In the genomic region with DNA sequence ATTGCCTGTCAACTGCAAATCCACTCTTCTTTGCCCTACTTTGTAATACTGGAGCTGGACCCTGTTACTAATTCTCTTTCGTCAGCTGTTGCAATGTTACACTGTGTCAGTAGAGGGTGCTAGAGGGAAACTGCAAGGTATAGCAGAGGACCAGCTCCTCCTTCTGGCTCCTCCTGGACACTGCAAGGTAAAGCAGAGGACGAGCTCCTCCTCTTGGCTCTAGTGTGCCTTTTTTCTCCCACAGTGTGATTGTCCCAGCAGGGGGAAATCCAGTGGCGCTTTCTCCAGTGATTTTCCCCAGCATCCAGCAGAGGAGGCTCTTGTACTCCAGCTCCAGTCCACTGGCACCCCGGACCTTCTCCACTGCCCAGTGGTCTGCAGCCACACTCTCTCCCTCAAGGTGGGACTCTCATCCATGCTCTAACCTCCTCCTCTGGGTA, we compare ENCODE assay signal across 9 cellular contexts.
DNase-seq lines count a peak whose midpoint lies in the region; ATAC-seq, FAIRE-seq and TF ChIP-seq lines count a peak whose summit lies in the region.
"Had no signal": no experiment of that assay in that cellular context is flagged by ENCODE, and none has a peak within 500 bp of the region (broad histone marks: within the 10 kb centered on the region; RNA-seq: fewer than 3 reads in every experiment).

No MANE protein-coding gene starts in this region.

- no peak overlapping the region for H2AFZ ChIP-seq in hepatocyte

- H3K4me3 ChIP-seq in ascending aorta: no peak overlapping the region
- H3K4me3 ChIP-seq in hepatocyte: no peak overlapping the region
- H3K4me3 ChIP-seq in small intestine (ENCODE audit: low read depth in 1 of 2, low read length in 2 of 2): no peak overlapping the region
- H3K4me3 ChIP-seq: BLaER1 had no signal

- H3K36me3 ChIP-seq in ascending aorta (no peaks in the 10 kb centered on the region), hepatocyte (replicated peaks; ENCODE audit: insufficient read depth, low read depth) (no peaks in the 10 kb centered on the region), small intestine (ENCODE audit: control insufficient read depth in 2 of 2, insufficient read depth in 2 of 2, low read length in 2 of 2) (no peaks in the 10 kb centered on the region)
- H3K36me3 ChIP-seq: BLaER1 had no signal

- H3K9me3 Mint-ChIP-seq in T-helper 2 cell treated with Interferon-gamma antibody and Interleukin-4, amounts not matched to agents 5 μg/mL and 100 μg/mL, for 36 hours: no peaks in the 10 kb centered on the region

- peaks cover 0 to 3% of the 10 kb centered on the region in 2 donors for H3K4me1 ChIP-seq in ascending aorta
- H3K4me1 ChIP-seq in hepatocyte (ENCODE audit: insufficient read depth): no peaks in the 10 kb centered on the region
- no peaks in the 10 kb centered on the region for H3K4me1 ChIP-seq in small intestine (ENCODE audit: control insufficient read depth in 2 of 2, insufficient read depth in 1 of 2, low read depth in 1 of 2, low read length in 1 of 2)

- H3K27ac ChIP-seq in 22Rv1: no peak overlapping the region
- no peak overlapping the region for H3K27ac ChIP-seq in ascending aorta
- no peak overlapping the region for H3K27ac ChIP-seq in hepatocyte
- no peak overlapping the region for H3K27ac ChIP-seq in small intestine (ENCODE audit: low read depth in 1 of 2, low read length in 1 of 2)
- H3K27ac ChIP-seq: BLaER1 had no signal

- 22% methylated on average over 4 of the region's 4 CpGs for WGBS in hepatocyte (ENCODE audit: low lambda C conversion rate, missing lambda C conversion rate)
- WGBS in small intestine, 3 donors: 11 to 20% (median 16%) methylated on average over 4 of the region's 4 CpGs

- H4K20me1 ChIP-seq in hepatocyte (ENCODE audit: insufficient read depth, poor library complexity, severe bottlenecking): no peaks in the 10 kb centered on the region
- H4K20me1 ChIP-seq: BLaER1 had no signal

- peak; percentile 98 for FAIRE-seq in GM18507 (lab: Jason Lieb, UNC)
- no peak for FAIRE-seq in small intestine (lab: Jason Lieb, UNC)

- ATAC-seq in HG02973 (IDR thresholded peaks at IDR 0.05; ENCODE audit: unreplicated experiment): peak; percentile 78

- no peaks in the 10 kb centered on the region for H3K9me2 ChIP-seq in hepatocyte (replicated peaks; ENCODE audit: insufficient read depth)

- H3K27ac Mint-ChIP-seq in T-helper 2 cell treated with Interferon-gamma antibody and Interleukin-4, amounts not matched to agents 5 μg/mL and 100 μg/mL, for 36 hours: no peak overlapping the region

- intact Hi-C loops in ascending aorta (cut with DNase I): loop anchor here (1.0 to 5.0 kb wide), 3 partner anchors 521 to 811 kb away; a partner anchor contains a TSS

- H3K27me3 ChIP-seq in ascending aorta (no peaks in the 10 kb centered on the region), hepatocyte (no peaks in the 10 kb centered on the region), small intestine (ENCODE audit: control insufficient read depth in 2 of 2, insufficient read depth in 2 of 2, low read length in 2 of 2) (no peaks in the 10 kb centered on the region)
- H3K27me3 ChIP-seq: BLaER1 had no signal

- no peaks in the 10 kb centered on the region for H3K36me3 Mint-ChIP-seq in T-helper 2 cell treated with Interferon-gamma antibody and Interleukin-4, amounts not matched to agents 5 μg/mL and 100 μg/mL, for 36 hours (ENCODE audit: low read depth)

- peak; percentile 99 for TF ChIP-seq CTCF in 22Rv1 (IDR thresholded peaks at IDR 0.05)
- TF ChIP-seq CTCF in ascending aorta (IDR thresholded peaks at IDR 0.05): peak; percentile 97 to 99 (median 99)
- peak; percentile 99 for TF ChIP-seq CTCF in hepatocyte (IDR thresholded peaks at IDR 0.05; ENCODE audit: poor library complexity)

- H3K4me2 ChIP-seq in hepatocyte: no peak overlapping the region
- H3K4me2 ChIP-seq: BLaER1 had no signal

- DNase-seq in GM18507 (ENCODE audit: extremely low spot score, insufficient read length, low read depth) (peak; percentile 68), NCI-H187 treated with DMSO at 0.1 percent for 48 hours (lab: John Stamatoyannopoulos, UW) (peak; percentile 82), ascending aorta (ENCODE audit: low spot score in 2 of 2) (peak; percentile 32 to 92), hepatocyte (ENCODE audit: low spot score) (peak; percentile 93), small intestine (peak; percentile 89)
- DNase-seq in T-helper 2 cell treated with Interferon-gamma antibody and Interleukin-4, amounts not matched to agents 5 μg/mL and 100 μg/mL, for 36 hours (ENCODE audit: low spot score): peak; percentile 74

- no peak overlapping the region for H3K4me3 Mint-ChIP-seq in T-helper 2 cell treated with Interferon-gamma antibody and Interleukin-4, amounts not matched to agents 5 μg/mL and 100 μg/mL, for 36 hours

- H3K4me1 Mint-ChIP-seq in T-helper 2 cell treated with Interferon-gamma antibody and Interleukin-4, amounts not matched to agents 5 μg/mL and 100 μg/mL, for 36 hours (ENCODE audit: low read depth): peaks cover 8% of the 10 kb centered on the region

- H3K79me2 ChIP-seq in hepatocyte: no peaks in the 10 kb centered on the region

- no peaks in the 10 kb centered on the region for H3K27me3 Mint-ChIP-seq in T-helper 2 cell treated with Interferon-gamma antibody and Interleukin-4, amounts not matched to agents 5 μg/mL and 100 μg/mL, for 36 hours (ENCODE audit: low read depth)

- H3K9me3 ChIP-seq in ascending aorta (no peaks in the 10 kb centered on the region), hepatocyte (ENCODE audit: low read depth) (no peaks in the 10 kb centered on the region), small intestine (ENCODE audit: control insufficient read depth, low read depth) (no peaks in the 10 kb centered on the region)
- H3K9me3 ChIP-seq: BLaER1 had no signal
